ENCODE assay signal across 1 cellular context in the genomic region with DNA sequence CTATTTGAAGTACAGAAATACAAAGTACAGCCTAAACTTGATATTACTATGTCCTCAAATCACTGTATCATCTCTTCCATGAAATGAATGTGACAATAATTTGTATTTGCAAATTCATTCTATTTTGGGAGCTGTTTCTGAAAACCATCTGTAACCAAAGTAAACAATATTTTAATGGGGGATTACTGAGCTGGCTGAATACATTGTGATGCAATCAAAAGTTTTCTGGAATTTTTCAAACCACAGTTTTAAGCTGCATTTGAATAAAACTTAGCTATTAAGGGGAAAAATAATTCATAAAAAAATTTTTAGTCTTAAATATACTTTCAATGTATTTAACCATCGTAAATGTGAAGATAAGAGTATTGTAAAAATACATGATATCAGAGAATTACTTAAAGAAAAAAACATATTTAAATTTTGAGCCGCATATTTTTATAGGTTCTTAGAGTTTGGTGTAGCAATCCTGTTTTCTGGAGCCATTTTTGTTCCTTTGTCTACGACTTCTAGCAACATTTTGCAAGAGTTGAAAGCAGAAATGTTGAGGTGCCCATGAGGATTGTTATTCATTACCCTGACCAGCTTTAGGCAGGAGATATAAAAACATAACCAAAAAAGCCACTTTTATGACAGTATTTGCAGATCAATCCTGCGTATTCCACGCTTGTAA.
TF ChIP-seq lines count a peak whose summit lies in the region.

No MANE protein-coding gene starts in this region.

TF ChIP-seq in K562, 482 proteins besides CTCF, POLR2A, EP300 and RAD21 (continued from another document):
- TF ChIP-seq, protein P1, sequence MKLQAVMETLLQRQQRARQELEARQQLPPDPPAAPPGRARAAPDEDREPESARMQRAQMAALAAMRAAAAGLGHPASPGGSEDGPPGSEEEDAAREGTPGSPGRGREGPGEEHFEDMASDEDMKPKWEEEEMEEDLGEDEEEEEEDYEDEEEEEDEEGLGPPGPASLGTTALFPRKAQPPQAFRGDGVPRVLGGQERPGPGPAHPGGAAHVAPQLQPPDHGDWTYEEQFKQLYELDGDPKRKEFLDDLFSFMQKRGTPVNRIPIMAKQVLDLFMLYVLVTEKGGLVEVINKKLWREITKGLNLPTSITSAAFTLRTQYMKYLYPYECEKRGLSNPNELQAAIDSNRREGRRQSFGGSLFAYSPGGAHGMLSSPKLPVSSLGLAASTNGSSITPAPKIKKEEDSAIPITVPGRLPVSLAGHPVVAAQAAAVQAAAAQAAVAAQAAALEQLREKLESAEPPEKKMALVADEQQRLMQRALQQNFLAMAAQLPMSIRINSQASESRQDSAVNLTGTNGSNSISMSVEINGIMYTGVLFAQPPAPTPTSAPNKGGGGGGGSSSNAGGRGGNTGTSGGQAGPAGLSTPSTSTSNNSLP (IDR thresholded peaks at IDR 0.05; ENCODE audit: borderline replicate concordance, low read depth, low read length) = no peak
- TF ChIP-seq ZNF121 (CRISPR knock-in tag; conservative IDR thresholded peaks at IDR 0.05) (no peak), RBM22 (IDR thresholded peaks at IDR 0.05; ENCODE audit: low read depth, low read length, poor library complexity, severe bottlenecking) (no peak), CEBPG (CRISPR knock-in tag; IDR thresholded peaks at IDR 0.05) (no peak), CEBPG (tag; conservative IDR thresholded peaks at IDR 0.05 in 1 of 2, IDR thresholded peaks at IDR 0.05 in 1 of 2) (peak; percentile 18 to 36; a peak in 1 of 4 replicates), CBX2 (IDR thresholded peaks at IDR 0.05; ENCODE audit: insufficient read depth, low read length, poor library complexity, severe bottlenecking) (no peak)
TF ChIP-seq in K562: peak in this region for 2.
